8 cellular contexts compared by ENCODE assay signal in the genomic region with DNA sequence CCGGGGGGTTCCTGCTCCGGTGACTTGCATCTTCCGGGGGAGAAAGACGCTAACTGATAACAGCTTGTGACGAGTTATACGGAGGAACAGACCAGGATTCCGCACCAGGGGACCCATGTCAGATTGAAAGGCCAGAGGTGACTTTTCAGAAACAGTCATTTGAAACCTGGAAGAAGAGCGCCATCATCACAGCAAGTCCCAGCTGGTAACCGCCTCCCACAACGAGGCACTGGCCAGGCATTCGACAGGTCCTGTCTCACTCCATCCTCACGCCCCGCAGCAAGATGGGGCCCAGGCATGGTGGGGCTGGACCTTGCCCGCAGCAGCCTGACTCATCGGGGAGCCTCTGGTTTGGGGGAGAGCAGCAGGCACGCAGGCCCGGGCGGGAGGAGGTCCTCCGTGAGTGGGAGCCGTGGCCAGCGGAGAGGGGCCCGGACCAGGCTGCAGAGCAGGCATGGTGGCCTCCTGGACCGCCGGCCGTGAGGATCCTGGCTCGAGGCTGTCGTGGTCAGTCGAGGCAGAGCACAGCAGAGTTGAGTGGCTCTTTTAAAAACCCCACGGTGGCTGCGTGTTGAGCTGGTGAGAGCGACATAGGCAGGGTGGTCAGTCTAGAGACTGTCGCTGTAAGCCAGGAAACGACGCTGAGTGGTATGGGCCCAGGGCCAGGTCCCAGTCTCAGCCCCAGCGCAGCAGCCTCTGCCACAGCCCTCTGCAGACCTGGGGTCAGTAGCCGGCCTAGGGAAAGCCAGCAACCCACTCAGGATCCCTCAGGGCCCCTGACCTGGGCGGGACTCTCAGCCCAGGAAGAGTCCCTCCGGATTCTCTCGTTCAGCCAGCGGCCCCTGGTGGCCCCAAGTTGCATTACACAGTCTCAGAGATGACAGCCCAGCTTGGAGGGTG.
DNase-seq lines count a peak whose midpoint lies in the region; ATAC-seq and TF ChIP-seq lines count a peak whose summit lies in the region.

No MANE protein-coding gene starts in this region.

- H3K27ac ChIP-seq in thyroid gland: peak overlapping the region in 1 of 3 donors; percentile 36

- H3K4me1 ChIP-seq in thyroid gland: peaks cover 0 to 4% of the 10 kb centered on the region in 2 donors

- ATAC-seq in GM19468 (IDR thresholded peaks at IDR 0.05; ENCODE audit: extremely low read depth, unreplicated experiment) (peak; percentile 88), HG03521 (IDR thresholded peaks at IDR 0.05; ENCODE audit: unreplicated experiment) (peak; percentile 84)

- no peaks in the 10 kb centered on the region for H3K9me3 ChIP-seq in thyroid gland

- TF ChIP-seq CTCF in foreskin fibroblast (IDR thresholded peaks at IDR 0.05; ENCODE audit: low read depth, low read length) (peak; percentile 89), osteocyte (IDR thresholded peaks at IDR 0.05) (peak; percentile 93), thyroid gland (IDR thresholded peaks at IDR 0.05) (peak; percentile 87 to 95 (median 94))

- H3K27me3 ChIP-seq in thyroid gland: no peaks in the 10 kb centered on the region

- DNase-seq in DMS153 (lab: John Stamatoyannopoulos, UW) (peak; percentile 66), NOMO-1 treated with DMSO at 0.1 percent for 48 hours (lab: John Stamatoyannopoulos, UW; ENCODE audit: unreplicated experiment) (peak; percentile 4), foreskin fibroblast (peak; percentile 47 to 83), osteocyte (ENCODE audit: extremely low spot score, unreplicated experiment) (no peak), thyroid gland (peak; percentile 78 to 82)
- peak; percentile 89 for DNase-seq in activated T-cell treated with anti-CD3 and anti-CD28 coated beads, Interleukin-2, amount 50 U/mL, for 24 hours

- H3K27me3 Mint-ChIP-seq in activated T-cell treated with anti-CD3 and anti-CD28 coated beads, Interleukin-2, amount 50 U/mL, for 24 hours: no peaks in the 10 kb centered on the region
- H3K27me3 Mint-ChIP-seq in osteocyte (ENCODE audit: unreplicated experiment): no peaks in the 10 kb centered on the region

- H3K4me3 Mint-ChIP-seq in activated T-cell treated with anti-CD3 and anti-CD28 coated beads, Interleukin-2, amount 50 U/mL, for 24 hours: peak overlapping the region; percentile 61
- H3K4me3 Mint-ChIP-seq in osteocyte (ENCODE audit: unreplicated experiment): no peak overlapping the region

- H3K9me3 Mint-ChIP-seq in activated T-cell treated with anti-CD3 and anti-CD28 coated beads, Interleukin-2, amount 50 U/mL, for 24 hours: no peaks in the 10 kb centered on the region
- H3K9me3 Mint-ChIP-seq in osteocyte (ENCODE audit: unreplicated experiment): no peaks in the 10 kb centered on the region

- H3K4me1 Mint-ChIP-seq in activated T-cell treated with anti-CD3 and anti-CD28 coated beads, Interleukin-2, amount 50 U/mL, for 24 hours (ENCODE audit: low read depth): peaks cover 53% of the 10 kb centered on the region
- no peaks in the 10 kb centered on the region for H3K4me1 Mint-ChIP-seq in osteocyte (ENCODE audit: unreplicated experiment)

- TF ChIP-seq POLR2A in thyroid gland (IDR thresholded peaks at IDR 0.05): no peak

- H3K27ac Mint-ChIP-seq in activated T-cell treated with anti-CD3 and anti-CD28 coated beads, Interleukin-2, amount 50 U/mL, for 24 hours: peak overlapping the region; percentile 92
- H3K27ac Mint-ChIP-seq in osteocyte (ENCODE audit: unreplicated experiment): no peak overlapping the region

- H3K36me3 Mint-ChIP-seq in activated T-cell treated with anti-CD3 and anti-CD28 coated beads, Interleukin-2, amount 50 U/mL, for 24 hours (ENCODE audit: low read depth): peaks cover 44% of the 10 kb centered on the region
- H3K36me3 Mint-ChIP-seq in osteocyte (ENCODE audit: unreplicated experiment): peaks cover 3% of the 10 kb centered on the region

- intact Hi-C loops in thyroid gland (cut with DNase I): loop anchor here (2.0 kb wide), 1 partner anchor 233 kb away; no protein-coding TSS in a partner anchor

- WGBS in thyroid gland, 2 donors: 68 to 83% methylated on average over 23 to 34 of the region's 40 CpGs

- H3K36me3 ChIP-seq in thyroid gland: peaks cover 7 to 29% of the 10 kb centered on the region in 2 donors

- H3K4me3 ChIP-seq in foreskin fibroblast (ENCODE audit: low read depth in 1 of 2, low read length in 2 of 2) (no peak overlapping the region), thyroid gland (replicated peaks in 1 of 3) (no peak overlapping the region)
